In genomic region chr3:38347421-38348200, GRCh38 we compare ENCODE assay signal across 8 cellular contexts. TPM values are rescaled to one million over a fixed set of nuclear protein-coding genes. Genes with fewer than 3 reads are reported as not detected.
DNase-seq lines count a peak whose midpoint lies in the region; ATAC-seq, FAIRE-seq and TF ChIP-seq lines count a peak whose summit lies in the region.

No MANE protein-coding gene starts in this region.

- ATAC-seq in heart right ventricle (no peak), left cardiac atrium (no peak), lower lobe of right lung (no peak)

- no peak for DNase-seq in heart right ventricle
- DNase-seq in left cardiac atrium: no peak
- DNase-seq in astrocyte (ENCODE audit: low read depth): no peak
- no peak for DNase-seq in lower lobe of right lung
- DNase-seq in amniotic stem cell (lab: John Stamatoyannopoulos, UW): no peak
- DNase-seq in activated T-cell treated with anti-CD3 and anti-CD28 coated beads for 4 hours: no peak
- no peak for DNase-seq in stimulated activated naive CD4-positive, alpha-beta T cell treated with Interleukin-2 at 50 U/mL for 16 hours (lab: John Stamatoyannopoulos, UW)

- H3K9ac ChIP-seq in astrocyte (ENCODE audit: low read length): peak overlapping the region; percentile 64

- H3K27me3 ChIP-seq in heart right ventricle (no peaks in the 10 kb centered on the region), astrocyte (ENCODE audit: insufficient read depth, low read length) (no peaks in the 10 kb centered on the region), lower lobe of right lung (ENCODE audit: low read depth) (no peaks in the 10 kb centered on the region)

- H3K4me2 ChIP-seq in astrocyte (ENCODE audit: low read length): peak overlapping the region; percentile 89

- H3K9me3 ChIP-seq in heart right ventricle (peaks cover 0 to 4% (median 0%) of the 10 kb centered on the region in 11 donors), astrocyte (ENCODE audit: insufficient read depth, low read depth, low read length) (no peaks in the 10 kb centered on the region), lower lobe of right lung (no peaks in the 10 kb centered on the region)

- peaks cover 3% of the 10 kb centered on the region for H3K79me2 ChIP-seq in astrocyte (ENCODE audit: insufficient read depth, low read length)

- peaks cover 2% of the 10 kb centered on the region for H3K36me3 Mint-ChIP-seq in astrocyte (ENCODE audit: low read depth, unreplicated experiment)

- H3K4me1 ChIP-seq in heart right ventricle (peaks cover 0 to 22% (median 9%) of the 10 kb centered on the region in 9 donors), astrocyte (ENCODE audit: insufficient read depth, low read length) (peaks cover 4% of the 10 kb centered on the region), lower lobe of right lung (peaks cover 18% of the 10 kb centered on the region), urinary bladder (ENCODE audit: insufficient read depth) (no peaks in the 10 kb centered on the region)

- TF ChIP-seq CTCF in heart right ventricle (IDR thresholded peaks at IDR 0.05): no peak
- no peak for TF ChIP-seq CTCF in astrocyte (IDR thresholded peaks at IDR 0.05; ENCODE audit: insufficient read depth, low read depth, low read length)
- no peak for TF ChIP-seq CTCF in lower lobe of right lung (IDR thresholded peaks at IDR 0.05)

- H4K20me1 ChIP-seq in astrocyte (ENCODE audit: insufficient read depth, low read length): no peaks in the 10 kb centered on the region

- H3K27ac ChIP-seq in heart right ventricle (peak overlapping the region in 1 of 10 donors; percentile 35), astrocyte (ENCODE audit: low read depth, low read length) (no peak overlapping the region), lower lobe of right lung (no peak overlapping the region), urinary bladder (ENCODE audit: low read depth) (no peak overlapping the region)

- no peaks in the 10 kb centered on the region for H3K4me1 Mint-ChIP-seq in astrocyte (ENCODE audit: low read depth, unreplicated experiment)

- H3K9me3 Mint-ChIP-seq in astrocyte (ENCODE audit: unreplicated experiment): no peaks in the 10 kb centered on the region

- intact Hi-C loops in heart right ventricle (cut with DNase I): loop anchor here (2.0 to 10.0 kb wide), 8 partner anchors 130 to 307 kb away; partner anchors contain the start of genes ACAA1 (in 2 of the 10) and MYD88 (in 2 of the 10)
- intact Hi-C loops in left cardiac atrium (cut with DNase I): loop anchor here (2.0 to 5.0 kb wide), 3 partner anchors 130 to 230 kb away; no protein-coding TSS in a partner anchor
- intact Hi-C loops in lower lobe of right lung (cut with DNase I): no loop called here

- peak overlapping the region; percentile 27 to 87 (median 82) for H3K4me3 ChIP-seq in heart right ventricle
- peak overlapping the region; percentile 67 for H3K4me3 ChIP-seq in astrocyte (ENCODE audit: insufficient read depth, low read depth, low read length)
- peak overlapping the region; percentile 93 for H3K4me3 ChIP-seq in lower lobe of right lung
- peak overlapping the region; percentile 68 for H3K4me3 ChIP-seq in urinary bladder (ENCODE audit: low read depth, low read length)

- H3K27ac Mint-ChIP-seq in astrocyte (ENCODE audit: unreplicated experiment): no peak overlapping the region

- H3K4me3 Mint-ChIP-seq in astrocyte (ENCODE audit: unreplicated experiment): peak overlapping the region; percentile 74

- H3K27me3 Mint-ChIP-seq in astrocyte (ENCODE audit: low read depth, unreplicated experiment): peaks cover 5% of the 10 kb centered on the region

- peak overlapping the region; percentile 95 for H2AFZ ChIP-seq in astrocyte (ENCODE audit: low read depth, low read length)

- H3K36me3 ChIP-seq in heart right ventricle (peaks cover 0 to 6% (median 0%) of the 10 kb centered on the region in 9 donors), astrocyte (ENCODE audit: insufficient read depth, low read length) (no peaks in the 10 kb centered on the region), lower lobe of right lung (no peaks in the 10 kb centered on the region), urinary bladder (ENCODE audit: insufficient read depth) (no peaks in the 10 kb centered on the region)

- no peak for FAIRE-seq in astrocyte (lab: Jason Lieb, UNC)

- WGBS in heart right ventricle, 2 donors: 88 to 90% methylated on average over 19 of the region's 19 CpGs
- WGBS in urinary bladder: 81% methylated on average over 19 of the region's 19 CpGs

RNA-seq across cellular contexts. Expression of gene XYLB, which starts 1.0 kb away (rescaled TPM):
- total RNA-seq in heart right ventricle: 1 to 10 TPM in 2 of 10 donors, under 1 TPM in 8; 0.42 to 1.7 (median 0.73) TPM
- polyA plus RNA-seq in heart right ventricle: under 1 TPM; 0.22 TPM
- total RNA-seq in left cardiac atrium: 1 to 10 TPM; 1.6 TPM
- total RNA-seq in astrocyte: 1.4 and 2.3 TPM in 2 replicates
- total RNA-seq in lower lobe of right lung: 2.7 TPM
- 8.1 TPM for total RNA-seq in urinary bladder
- 2.2 TPM for polyA plus RNA-seq in urinary bladder
